11 cellular contexts compared by ENCODE assay signal in genomic region chr2:230949966-230950832, GRCh38.
DNase-seq lines count a peak whose midpoint lies in the region; ATAC-seq lines count a peak whose summit lies in the region.
"Had no signal": no experiment of that assay in that cellular context is flagged by ENCODE, and none has a peak within 500 bp of the region (broad histone marks: within the 10 kb centered on the region; RNA-seq: fewer than 3 reads in every experiment).

No MANE protein-coding gene starts in this region.

- ATAC-seq in GM19468 (IDR thresholded peaks at IDR 0.05; ENCODE audit: extremely low read depth, unreplicated experiment) (peak; percentile 43), HG03039 (IDR thresholded peaks at IDR 0.05; ENCODE audit: unreplicated experiment) (peak; percentile 51)
- ATAC-seq in activated naive CD8-positive, alpha-beta T cell treated with anti-CD3 and anti-CD28 coated beads, Interleukin-2, amount 50 U/mL, for 24 hours: peak; percentile 70
- no peak for ATAC-seq in effector memory CD8-positive, alpha-beta T cell (replicated peaks)

- peak; percentile 36 for DNase-seq in activated CD4-positive, alpha-beta T cell treated with anti-CD3 and anti-CD28 coated beads for 48 hours
- DNase-seq in activated CD4-positive, alpha-beta T cell treated with anti-CD3 and anti-CD28 coated beads, Interleukin-2, amount 50 U/mL, for 4 hours: no peak
- DNase-seq in activated naive CD8-positive, alpha-beta T cell treated with anti-CD3 and anti-CD28 coated beads, Interleukin-2, amount 50 U/mL, for 24 hours: no peak
- no peak for DNase-seq in effector memory CD8-positive, alpha-beta T cell
- DNase-seq in NCI-H226: no peak
- no peak for DNase-seq in NCI-H128 (lab: John Stamatoyannopoulos, UW; ENCODE audit: unreplicated experiment)
- DNase-seq: amniotic stem cell, NCI-H1048, uterus had no signal

- H3K27ac Mint-ChIP-seq in activated naive CD8-positive, alpha-beta T cell treated with anti-CD3 and anti-CD28 coated beads, Interleukin-2, amount 50 U/mL, for 24 hours: peak overlapping the region; percentile 71
- peak overlapping the region in 1 of 2 donors; percentile 26 for H3K27ac Mint-ChIP-seq in effector memory CD8-positive, alpha-beta T cell

- peak overlapping the region; percentile 25 for H3K4me3 Mint-ChIP-seq in activated naive CD8-positive, alpha-beta T cell treated with anti-CD3 and anti-CD28 coated beads, Interleukin-2, amount 50 U/mL, for 24 hours
- H3K4me3 Mint-ChIP-seq in effector memory CD8-positive, alpha-beta T cell: peak overlapping the region in 1 of 2 donors; percentile 23

- H3K9me3 Mint-ChIP-seq in activated naive CD8-positive, alpha-beta T cell treated with anti-CD3 and anti-CD28 coated beads, Interleukin-2, amount 50 U/mL, for 24 hours: no peaks in the 10 kb centered on the region
- H3K9me3 Mint-ChIP-seq in effector memory CD8-positive, alpha-beta T cell: no peaks in the 10 kb centered on the region

- H3K27me3 Mint-ChIP-seq in activated naive CD8-positive, alpha-beta T cell treated with anti-CD3 and anti-CD28 coated beads, Interleukin-2, amount 50 U/mL, for 24 hours: peaks cover 10% of the 10 kb centered on the region
- peaks cover 22 to 42% of the 10 kb centered on the region in 2 donors for H3K27me3 Mint-ChIP-seq in effector memory CD8-positive, alpha-beta T cell

- H3K36me3 Mint-ChIP-seq in activated naive CD8-positive, alpha-beta T cell treated with anti-CD3 and anti-CD28 coated beads, Interleukin-2, amount 50 U/mL, for 24 hours (ENCODE audit: low read depth): peaks cover 2% of the 10 kb centered on the region
- no peaks in the 10 kb centered on the region for H3K36me3 Mint-ChIP-seq in effector memory CD8-positive, alpha-beta T cell (ENCODE audit: insufficient read depth)

- H3K4me1 Mint-ChIP-seq in activated naive CD8-positive, alpha-beta T cell treated with anti-CD3 and anti-CD28 coated beads, Interleukin-2, amount 50 U/mL, for 24 hours: peaks cover 54% of the 10 kb centered on the region
- H3K4me1 Mint-ChIP-seq in effector memory CD8-positive, alpha-beta T cell (ENCODE audit: low read depth in 2 of 2): peaks cover 0 to 12% of the 10 kb centered on the region in 2 donors
